9 cellular contexts compared by ENCODE assay signal in genomic region chr16:73032548-73033270, GRCh38. TPM values are rescaled to one million over a fixed set of nuclear protein-coding genes. Genes with fewer than 3 reads are reported as not detected.
A peak's percentile ranks its signal among the peaks of the same experiment; 100 is the strongest.
DNase-seq lines count a peak whose midpoint lies in the region; ATAC-seq and TF ChIP-seq lines count a peak whose summit lies in the region.
"Had no signal": no experiment of that assay in that cellular context is flagged by ENCODE, and none has a peak within 500 bp of the region (broad histone marks: within the 10 kb centered on the region; RNA-seq: fewer than 3 reads in every experiment).

No MANE protein-coding gene starts in this region.

- no peak for TF ChIP-seq CTCF in GM12864 (IDR thresholded peaks at IDR 0.05; ENCODE audit: low read depth, low read length, missing control alignments)
- TF ChIP-seq CTCF in H9 (conservative IDR thresholded peaks at IDR 0.05): no peak
- TF ChIP-seq CTCF in dorsolateral prefrontal cortex (IDR thresholded peaks at IDR 0.05 in 54 of 56, conservative IDR thresholded peaks at IDR 0.05 in 2 of 56; ENCODE audit: low read depth in 1 of 56, partially characterized antibody in 56 of 56): peak in 5 of 56 donors; percentile 10 to 27 (median 16)
- TF ChIP-seq CTCF in progenitor cell of endocrine pancreas (IDR thresholded peaks at IDR 0.05; ENCODE audit: unreplicated experiment): no peak

- no peak overlapping the region for H4K8ac ChIP-seq in H9 (replicated peaks; ENCODE audit: insufficient read length, low read depth, low read length)

- no peak overlapping the region for H2AFZ ChIP-seq in H9 (ENCODE audit: low read length)

- intact Hi-C loops in dorsolateral prefrontal cortex (cut with DNase I): no loop called here

- peak overlapping the region; percentile 44 for H3K4me2 ChIP-seq in H9 (ENCODE audit: insufficient read depth, insufficient read length, low read length)

- H3K4ac ChIP-seq in H9 (ENCODE audit: low read depth, low read length): no peak overlapping the region

- no peak overlapping the region for H2BK5ac ChIP-seq in H9 (ENCODE audit: insufficient read length, low read length)

- H3K56ac ChIP-seq in H9 (ENCODE audit: insufficient read length, low read depth, low read length): no peak overlapping the region

- no peak overlapping the region for H3T11ph ChIP-seq in H9 (ENCODE audit: low read length)

- no peaks in the 10 kb centered on the region for H3K79me2 ChIP-seq in H9 (ENCODE audit: insufficient read depth, low read length)

- H2AK5ac ChIP-seq in H9 (ENCODE audit: insufficient read length, low read length): no peak overlapping the region

- H4K20me1 ChIP-seq in H9 (ENCODE audit: control insufficient read depth, insufficient read depth, insufficient read length): no peaks in the 10 kb centered on the region

- peaks cover 11% of the 10 kb centered on the region; the same call in 1 of the 2 replicates for H3K4me1 ChIP-seq in H9 (ENCODE audit: insufficient read depth, low read length)

- ATAC-seq in GM19455 (IDR thresholded peaks at IDR 0.05; ENCODE audit: unreplicated experiment) (no peak), T-helper 17 cell (no peak)

- H3K18ac ChIP-seq in H9 (ENCODE audit: insufficient read length, low read depth, low read length): no peak overlapping the region

- peak overlapping the region in 2 of 3 experiments; percentile 19 to 28; a peak in 1 of 7 replicates for H3K27ac Mint-ChIP-seq in H9
- peak overlapping the region; percentile 69 for H3K27ac Mint-ChIP-seq in progenitor cell of endocrine pancreas
- H3K27ac Mint-ChIP-seq in T-helper 17 cell: no peak overlapping the region

- H3K79me1 ChIP-seq in H9 (ENCODE audit: insufficient read depth, low read depth, low read length, poor library complexity, severe bottlenecking): no peaks in the 10 kb centered on the region

- peaks cover 0 to 2% (median 0%) of the 10 kb centered on the region in 3 experiments; a peak in 2 of 7 replicates for H3K36me3 Mint-ChIP-seq in H9 (ENCODE audit: insufficient read depth in 1 of 3, low read depth in 3 of 3)
- no peaks in the 10 kb centered on the region for H3K36me3 Mint-ChIP-seq in progenitor cell of endocrine pancreas (ENCODE audit: insufficient read depth)
- no peaks in the 10 kb centered on the region for H3K36me3 Mint-ChIP-seq in T-helper 17 cell (ENCODE audit: low read depth)

- no peak overlapping the region for H3K23ac ChIP-seq in H9 (ENCODE audit: insufficient read length, low read depth, low read length)

- H3K9me3 Mint-ChIP-seq in H9: peaks cover 2 to 20% of the 10 kb centered on the region in 2 experiments; a peak in 2 of 5 replicates
- H3K9me3 Mint-ChIP-seq in progenitor cell of endocrine pancreas (ENCODE audit: low read depth): no peaks in the 10 kb centered on the region

- no peak overlapping the region for H2BK120ac ChIP-seq in H9 (ENCODE audit: low read depth, low read length, poor library complexity, severe bottlenecking)

- H3K4me3 ChIP-seq in GM12864 (ENCODE audit: low read depth, low read length) (peak overlapping the region; percentile 16; the same call in 1 of the 2 replicates), dorsolateral prefrontal cortex (peak overlapping the region in 8 of 59 donors; percentile 0 to 24 (median 14))

- no CpG with 5 or more reads among the region's 9 CpGs for WGBS in H9 (ENCODE audit: extremely low coverage, insufficient read length, low lambda C conversion rate)

- no peak overlapping the region for H2BK20ac ChIP-seq in H9 (ENCODE audit: low read depth, low read length, poor library complexity, severe bottlenecking)

- H2BK15ac ChIP-seq in H9 (ENCODE audit: low read depth, low read length): no peak overlapping the region

- H3K4me1 Mint-ChIP-seq in H9: peaks cover 60 to 66% of the 10 kb centered on the region in 2 experiments
- peaks cover 96% of the 10 kb centered on the region for H3K4me1 Mint-ChIP-seq in progenitor cell of endocrine pancreas (ENCODE audit: low read depth)
- H3K4me1 Mint-ChIP-seq in T-helper 17 cell: peaks cover 5% of the 10 kb centered on the region

- H3K27ac ChIP-seq in H9 (ENCODE audit: insufficient read length, low read depth, low read length) (no peak overlapping the region), dorsolateral prefrontal cortex (peak overlapping the region in 33 of 59 donors; percentile 2 to 71 (median 42))

- DNase-seq in GM12864 (ENCODE audit: low read depth): no peak
- peak; percentile 76 for DNase-seq in H9
- no peak for DNase-seq in dorsolateral prefrontal cortex
- DNase-seq in progenitor cell of endocrine pancreas (ENCODE audit: low spot score, unreplicated experiment): no peak
- no peak for DNase-seq in NCI-H187 treated with DMSO at 0.1 percent for 48 hours (lab: John Stamatoyannopoulos, UW)
- no peak for DNase-seq in stimulated activated CD4-positive, alpha-beta T cell treated with anti-CD3 and anti-CD28 coated beads, Interleukin-4, amount 100 ng/mL, for 1 hour
- DNase-seq in T-helper 17 cell: no peak
- DNase-seq: Calu3 had no signal

- H3K23me2 ChIP-seq in H9 (ENCODE audit: insufficient read length, low read depth, low read length, poor library complexity, severe bottlenecking): peaks cover 3% of the 10 kb centered on the region

- H3K27me3 ChIP-seq in H9 (ENCODE audit: insufficient read depth, low read length) (peaks cover 79% of the 10 kb centered on the region), dorsolateral prefrontal cortex (peaks cover 0 to 5% (median 0%) of the 10 kb centered on the region in 45 donors)

- no peak overlapping the region for H4K5ac ChIP-seq in H9 (ENCODE audit: insufficient read length, low read depth, low read length)

- H3K14ac ChIP-seq in H9 (ENCODE audit: insufficient read depth, low read length): no peak overlapping the region

- H3K9me3 ChIP-seq in H9 (ENCODE audit: control insufficient read depth, low read depth, low read length) (no peaks in the 10 kb centered on the region), T-helper 17 cell (ENCODE audit: control insufficient read depth, low read length, poor library complexity, severe bottlenecking) (no peaks in the 10 kb centered on the region)

- no peak overlapping the region for H3K9ac ChIP-seq in H9 (ENCODE audit: extremely low read depth, insufficient read length, low read length)

- no peak overlapping the region for H2BK12ac ChIP-seq in H9 (ENCODE audit: insufficient read length, low read depth, low read length)

- no peak overlapping the region for H4K91ac ChIP-seq in H9 (ENCODE audit: insufficient read length, low read depth, low read length)

- H3K27me3 Mint-ChIP-seq in H9 (ENCODE audit: low read depth) (peaks cover 100% of the 10 kb centered on the region), progenitor cell of endocrine pancreas (no peaks in the 10 kb centered on the region), T-helper 17 cell (peaks cover 49% of the 10 kb centered on the region)

- H3K4me3 Mint-ChIP-seq in H9 (peak overlapping the region; percentile 20 to 30; a peak in 2 of 5 replicates), progenitor cell of endocrine pancreas (ENCODE audit: low read depth) (peak overlapping the region; percentile 43), T-helper 17 cell (no peak overlapping the region)

RNA-seq across cellular contexts. Expression of gene ZFHX3, which starts 15.2 kb away (rescaled TPM):
- 1.1 and 1.5 TPM in 2 replicates for total RNA-seq in H9 (2021)
- 10 to 100 TPM in 109 of 120 experiments, 1 to 10 TPM in 11; 7.3 to 24.4 (median 13.4) TPM for total RNA-seq in dorsolateral prefrontal cortex
- total RNA-seq in progenitor cell of endocrine pancreas: 48.9 and 54.0 TPM in 2 replicates
- 1 to 10 TPM in 1 of 2 donors, under 1 TPM in 1; 0.94 to 2.2 TPM for total RNA-seq in T-helper 17 cell
